In genomic region chr22:26551568-26551967, GRCh38 we compare ENCODE assay signal across 1 cellular context.
TF ChIP-seq lines count a peak whose summit lies in the region.

No MANE protein-coding gene starts in this region.

TF ChIP-seq in liver, 16 proteins besides CTCF, POLR2A, EP300 and RAD21 (continued from another document):
- TF ChIP-seq, protein P1, sequence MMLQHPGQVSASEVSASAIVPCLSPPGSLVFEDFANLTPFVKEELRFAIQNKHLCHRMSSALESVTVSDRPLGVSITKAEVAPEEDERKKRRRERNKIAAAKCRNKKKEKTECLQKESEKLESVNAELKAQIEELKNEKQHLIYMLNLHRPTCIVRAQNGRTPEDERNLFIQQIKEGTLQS (IDR thresholded peaks at IDR 0.05) = no peak
- no peak for TF ChIP-seq FOXA2 (IDR thresholded peaks at IDR 0.05)
- TF ChIP-seq EGR1 (IDR thresholded peaks at IDR 0.05; ENCODE audit: low read depth in 2 of 2) = no peak
